ENCODE assay signal across 8 cellular contexts in genomic region chr2:201882353-201883095, GRCh38.
A peak's percentile ranks its signal among the peaks of the same experiment; 100 is the strongest.
DNase-seq lines count a peak whose midpoint lies in the region; ATAC-seq and TF ChIP-seq lines count a peak whose summit lies in the region.

No MANE protein-coding gene starts in this region.

- H3K9me3 ChIP-seq in OCI-LY7 (ENCODE audit: low read length) (no peaks in the 10 kb centered on the region), ovary (no peaks in the 10 kb centered on the region)

- peak; percentile 42 for ATAC-seq in GM21529 (IDR thresholded peaks at IDR 0.05; ENCODE audit: unreplicated experiment)
- ATAC-seq in HG02884 (IDR thresholded peaks at IDR 0.05; ENCODE audit: unreplicated experiment), result no peak
- ATAC-seq in HG03097 (IDR thresholded peaks at IDR 0.05; ENCODE audit: low FRiP score, unreplicated experiment), result no peak

- 59 to 68% (median 59%) methylated on average over 14 of the region's 14 CpGs for WGBS in ovary, 3 donors

- intact Hi-C loops in OCI-LY7 (cut with micrococcal nuclease; ENCODE audit: unreplicated experiment), result no loop called here
- intact Hi-C loops in ovary (cut with DNase I), result no loop called here

- no peak for TF ChIP-seq EP300 in ovary (IDR thresholded peaks at IDR 0.05)

- DNase-seq in DMS153 (lab: John Stamatoyannopoulos, UW), result peak; percentile 57
- DNase-seq in OCI-LY7 (ENCODE audit: low spot score), result peak; percentile 43
- DNase-seq in fibroblast of villous mesenchyme (ENCODE audit: low read depth), result peak; percentile 41
- no peak for DNase-seq in ovary
- DNase-seq in immature natural killer cell, result no peak

- no peak overlapping the region for H2AFZ ChIP-seq in OCI-LY7 (ENCODE audit: low read length)

- H3K27ac Mint-ChIP-seq in immature natural killer cell, result no peak overlapping the region

- H3K4me2 ChIP-seq in OCI-LY7 (ENCODE audit: low read length), result peak overlapping the region; percentile 43

- H3K27me3 ChIP-seq in ovary, result no peaks in the 10 kb centered on the region

- H3K27me3 Mint-ChIP-seq in immature natural killer cell (ENCODE audit: low read depth in 3 of 3), result peaks cover 11 to 21% (median 15%) of the 10 kb centered on the region in 3 donors

- POLR2A ChIA-PET in OCI-LY7 (lab: Charles Lee), result no interaction called here

- no peak for TF ChIP-seq POLR2A in ovary (IDR thresholded peaks at IDR 0.05)

- no peaks in the 10 kb centered on the region for H3K4me1 ChIP-seq in OCI-LY7 (ENCODE audit: insufficient read depth, low read length, poor library complexity, severe bottlenecking)
- peaks cover 2% of the 10 kb centered on the region for H3K4me1 ChIP-seq in ovary (ENCODE audit: insufficient read depth)

- no peaks in the 10 kb centered on the region for H3K79me2 ChIP-seq in OCI-LY7 (ENCODE audit: insufficient read depth, low read depth, low read length)

- TF ChIP-seq CTCF in OCI-LY7 (conservative IDR thresholded peaks at IDR 0.05; ENCODE audit: low read length), result no peak
- TF ChIP-seq CTCF in fibroblast of villous mesenchyme (IDR thresholded peaks at IDR 0.05; ENCODE audit: insufficient read depth, low read depth, low read length), result no peak
- no peak for TF ChIP-seq CTCF in ovary (IDR thresholded peaks at IDR 0.05)

- BruUV-seq in OCI-LY7 (replicated peaks; lab: Mats Ljungman, UMichigan), result no TSS peak

- peak overlapping the region in 2 of 5 donors; percentile 7 to 38 for H3K4me3 Mint-ChIP-seq in immature natural killer cell

- H3K27ac ChIP-seq in OCI-LY7 (ENCODE audit: low read depth, low read length, poor library complexity, severe bottlenecking), result no peak overlapping the region
- H3K27ac ChIP-seq in ovary, result no peak overlapping the region

- no peaks in the 10 kb centered on the region for H4K20me1 ChIP-seq in OCI-LY7 (ENCODE audit: insufficient read depth, low read length)

- H3K36me3 Mint-ChIP-seq in immature natural killer cell, result no peaks in the 10 kb centered on the region

- peaks cover 3 to 11% of the 10 kb centered on the region in 2 donors for H3K4me1 Mint-ChIP-seq in immature natural killer cell

- H3K9me3 Mint-ChIP-seq in immature natural killer cell, result peaks cover 0 to 3% (median 0%) of the 10 kb centered on the region in 6 donors

- H3K4me3 ChIP-seq in OCI-LY7 (ENCODE audit: low read depth, low read length, poor library complexity, severe bottlenecking), result no peak overlapping the region
- H3K4me3 ChIP-seq in fibroblast of villous mesenchyme (ENCODE audit: low read depth, low read length), result no peak overlapping the region
- no peak overlapping the region for H3K4me3 ChIP-seq in ovary

- no peaks in the 10 kb centered on the region for H3K9me2 ChIP-seq in OCI-LY7 (ENCODE audit: insufficient read depth, low read length)

- CTCF ChIA-PET in OCI-LY7 (lab: Charles Lee; ENCODE audit: unreplicated experiment), result no interaction called here

- H3K36me3 ChIP-seq in OCI-LY7 (ENCODE audit: insufficient read depth, low read length) (no peaks in the 10 kb centered on the region), ovary (no peaks in the 10 kb centered on the region)

Comparison
In these comparisons a context has a peak if more than half of its experiments do, and no peak if none do; other contexts are left out.
1. DNase-seq: peak in DMS153 (single experiment), OCI-LY7 (single experiment) and fibroblast of villous mesenchyme (single experiment); none in ovary (0 of 5) and immature natural killer cell (0 of 3).